In the genomic region with DNA sequence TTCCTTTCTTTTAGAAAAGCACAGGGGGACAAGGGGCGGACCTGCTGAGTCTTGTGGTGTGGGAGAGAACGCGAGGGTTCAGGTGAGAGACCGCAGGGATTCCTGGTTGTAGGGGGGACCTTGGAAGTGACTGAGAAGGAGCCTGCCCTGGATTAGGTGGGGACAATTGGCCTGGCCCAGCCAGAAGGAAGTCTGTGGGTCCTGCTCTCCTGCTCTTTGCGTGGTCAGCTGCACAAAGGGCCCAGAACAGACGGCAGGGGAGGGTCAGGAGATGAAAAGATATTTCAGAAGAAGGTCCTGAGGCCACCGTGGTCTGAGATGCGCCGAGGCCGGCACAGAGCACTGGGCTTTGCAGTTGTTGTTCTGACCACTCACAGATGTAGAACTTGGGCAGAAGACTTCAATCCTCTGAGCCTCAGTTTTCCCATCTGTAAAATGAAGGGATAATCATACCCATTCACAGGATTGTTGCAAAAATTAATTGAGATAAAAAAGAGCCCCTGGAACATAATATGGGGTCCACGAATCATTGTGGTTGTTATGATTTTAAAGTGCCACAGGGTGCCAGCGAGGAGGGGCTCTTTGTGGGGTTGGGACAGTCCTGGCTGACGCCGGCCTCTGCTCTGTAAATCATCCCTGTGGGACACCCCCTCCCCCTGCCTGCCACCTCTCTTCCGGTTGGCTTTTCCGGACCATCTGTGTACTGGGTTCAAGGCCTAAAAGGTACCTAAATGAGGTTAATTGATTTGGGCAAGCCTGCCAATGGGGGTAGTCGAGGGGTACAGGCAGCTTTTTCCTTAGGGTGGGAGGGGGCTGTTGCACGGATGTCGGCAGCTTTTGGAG, we compare ENCODE assay signal across 9 cellular contexts. TPM values are rescaled to one million over a fixed set of nuclear protein-coding genes. Genes with fewer than 3 reads are reported as not detected.
DNase-seq lines count a peak whose midpoint lies in the region; ATAC-seq and TF ChIP-seq lines count a peak whose summit lies in the region.
"Had no signal": no experiment of that assay in that cellular context is flagged by ENCODE, and none has a peak within 500 bp of the region (broad histone marks: within the 10 kb centered on the region; RNA-seq: fewer than 3 reads in every experiment).

No MANE protein-coding gene starts in this region.

- peak overlapping the region; percentile 92 for H3K4me3 Mint-ChIP-seq in activated CD8-positive, alpha-beta memory T cell treated with anti-CD3 and anti-CD28 coated beads, Interleukin-2, amount 10 ng/mL, durations not matched to agents 7 days and 5 days
- H3K4me3 Mint-ChIP-seq in activated T-helper 2 cell treated with anti-CD3 and anti-CD28 coated beads, Interferon-gamma antibody, Interleukin-2, Interleukin-4, amounts not matched to agents 10 μg/mL and 5 μg/mL and 100 μg/mL, durations not matched to agents 14 hours and 24 hours and 36 hours (ENCODE audit: low read depth), result peak overlapping the region; percentile 94

- H3K27ac ChIP-seq in testis, result peak overlapping the region; percentile 83 to 85

- 56 to 66% methylated on average over 19 of the region's 19 CpGs for WGBS in testis, 2 donors

- H3K9me3 ChIP-seq in testis, result no peaks in the 10 kb centered on the region

- H3K27me3 ChIP-seq in kidney epithelial cell (ENCODE audit: control insufficient read depth, insufficient read depth, low read length) (no peaks in the 10 kb centered on the region), testis (no peaks in the 10 kb centered on the region)

- H3K4me3 ChIP-seq in kidney epithelial cell (ENCODE audit: low read depth, low read length), result peak overlapping the region; percentile 85
- H3K4me3 ChIP-seq in testis, result peak overlapping the region; percentile 3 to 77

- peak overlapping the region; percentile 96 for H3K27ac Mint-ChIP-seq in activated CD8-positive, alpha-beta memory T cell treated with anti-CD3 and anti-CD28 coated beads, Interleukin-2, amount 10 ng/mL, durations not matched to agents 7 days and 5 days
- H3K27ac Mint-ChIP-seq in activated T-helper 2 cell treated with anti-CD3 and anti-CD28 coated beads, Interferon-gamma antibody, Interleukin-2, Interleukin-4, amounts not matched to agents 10 μg/mL and 5 μg/mL and 100 μg/mL, durations not matched to agents 14 hours and 24 hours and 36 hours, result peak overlapping the region; percentile 83

- intact Hi-C loops in activated T-helper 2 cell treated with anti-CD3 and anti-CD28 coated beads, Interferon-gamma antibody, Interleukin-2, Interleukin-4, amounts not matched to agents 10 μg/mL and 5 μg/mL and 100 μg/mL, durations not matched to agents 14 hours and 24 hours and 36 hours (cut with micrococcal nuclease), result loop anchor here (10.0 kb wide), 2 partner anchors 283 to 933 kb away; partner anchors contain the start of genes E2F6 and PDIA6
- intact Hi-C loops in testis (cut with DNase I; ENCODE audit: low total_unique reads), result no loop called here
- intact Hi-C loops in left ventricle myocardium superior (cut with micrococcal nuclease), result no loop called here

- POLR2A ChIA-PET in HEK293T (lab: Yijun Ruan, JAX), result no interaction called here

- TF ChIP-seq CTCF in kidney epithelial cell (IDR thresholded peaks at IDR 0.05; ENCODE audit: insufficient read depth, low read length, poor library complexity, severe bottlenecking) (no peak), testis (IDR thresholded peaks at IDR 0.05) (no peak)

- H3K9me3 Mint-ChIP-seq in activated CD8-positive, alpha-beta memory T cell treated with anti-CD3 and anti-CD28 coated beads, Interleukin-2, amount 10 ng/mL, durations not matched to agents 7 days and 5 days (ENCODE audit: low read depth), result no peaks in the 10 kb centered on the region
- no peaks in the 10 kb centered on the region for H3K9me3 Mint-ChIP-seq in activated T-helper 2 cell treated with anti-CD3 and anti-CD28 coated beads, Interferon-gamma antibody, Interleukin-2, Interleukin-4, amounts not matched to agents 10 μg/mL and 5 μg/mL and 100 μg/mL, durations not matched to agents 14 hours and 24 hours and 36 hours

- H3K4me1 ChIP-seq in testis, result peaks cover 38% of the 10 kb centered on the region

- no peak for TF ChIP-seq POLR2A in testis (IDR thresholded peaks at IDR 0.05)

- H3K4me1 Mint-ChIP-seq in activated CD8-positive, alpha-beta memory T cell treated with anti-CD3 and anti-CD28 coated beads, Interleukin-2, amount 10 ng/mL, durations not matched to agents 7 days and 5 days, result peaks cover 83% of the 10 kb centered on the region
- H3K4me1 Mint-ChIP-seq in activated T-helper 2 cell treated with anti-CD3 and anti-CD28 coated beads, Interferon-gamma antibody, Interleukin-2, Interleukin-4, amounts not matched to agents 10 μg/mL and 5 μg/mL and 100 μg/mL, durations not matched to agents 14 hours and 24 hours and 36 hours (ENCODE audit: low read depth), result peaks cover 73% of the 10 kb centered on the region

- no peaks in the 10 kb centered on the region for H3K36me3 ChIP-seq in kidney epithelial cell (ENCODE audit: control insufficient read depth, insufficient read depth, low read length)
- H3K36me3 ChIP-seq in testis (ENCODE audit: low read depth, missing control alignments), result no peaks in the 10 kb centered on the region

- DNase-seq in activated CD8-positive, alpha-beta memory T cell treated with anti-CD3 and anti-CD28 coated beads, Interleukin-2, amount 10 ng/mL, durations not matched to agents 7 days and 5 days, result no peak
- no peak for DNase-seq in activated CD8-positive, alpha-beta memory T cell treated with anti-CD3 and anti-CD28 coated beads for 24 hours
- DNase-seq in activated T-helper 2 cell treated with anti-CD3 and anti-CD28 coated beads, Interferon-gamma antibody, Interleukin-2, Interleukin-4, amounts not matched to agents 10 μg/mL and 5 μg/mL and 100 μg/mL, durations not matched to agents 14 hours and 24 hours and 36 hours (ENCODE audit: low spot score), result no peak
- DNase-seq in kidney epithelial cell (ENCODE audit: low read depth) (no peak), testis (no peak), HT-29 (ENCODE audit: low spot score) (no peak), HEK293T (ENCODE audit: extremely low spot score) (no peak), left ventricle myocardium superior (no peak)
- DNase-seq: midbrain had no signal

- peaks cover 6% of the 10 kb centered on the region for H3K36me3 Mint-ChIP-seq in activated CD8-positive, alpha-beta memory T cell treated with anti-CD3 and anti-CD28 coated beads, Interleukin-2, amount 10 ng/mL, durations not matched to agents 7 days and 5 days
- peaks cover 3% of the 10 kb centered on the region for H3K36me3 Mint-ChIP-seq in activated T-helper 2 cell treated with anti-CD3 and anti-CD28 coated beads, Interferon-gamma antibody, Interleukin-2, Interleukin-4, amounts not matched to agents 10 μg/mL and 5 μg/mL and 100 μg/mL, durations not matched to agents 14 hours and 24 hours and 36 hours (ENCODE audit: low read depth)

- ATAC-seq in activated CD8-positive, alpha-beta memory T cell treated with anti-CD3 and anti-CD28 coated beads, Interleukin-2, amount 10 ng/mL, durations not matched to agents 7 days and 5 days, result no peak
- no peak for ATAC-seq in left ventricle myocardium superior

- CTCF ChIA-PET in activated CD8-positive, alpha-beta memory T cell treated with anti-CD3 and anti-CD28 coated beads, Interleukin-2, amount 10 ng/mL, durations not matched to agents 7 days and 5 days (lab: Charles Lee), result interaction anchor here (0.8 to 24.4 kb wide), 7 partner anchors 9 to 54 kb away, joined by 3 to 401 read pairs (median 6); no protein-coding TSS in a partner anchor
- CTCF ChIA-PET in HEK293T (lab: Yijun Ruan, JAX), result interaction anchor here (1.9 kb wide), 1 partner anchor 10 kb away, joined by 5 read pairs; no protein-coding TSS in a partner anchor

- no peaks in the 10 kb centered on the region for H3K27me3 Mint-ChIP-seq in activated CD8-positive, alpha-beta memory T cell treated with anti-CD3 and anti-CD28 coated beads, Interleukin-2, amount 10 ng/mL, durations not matched to agents 7 days and 5 days
- H3K27me3 Mint-ChIP-seq in activated T-helper 2 cell treated with anti-CD3 and anti-CD28 coated beads, Interferon-gamma antibody, Interleukin-2, Interleukin-4, amounts not matched to agents 10 μg/mL and 5 μg/mL and 100 μg/mL, durations not matched to agents 14 hours and 24 hours and 36 hours (ENCODE audit: low read depth), result no peaks in the 10 kb centered on the region

TF ChIP-seq in HEK293T, 16 proteins besides CTCF, POLR2A, EP300 and RAD21 (continues in another document):
- no peak for TF ChIP-seq FOXM1 (IDR thresholded peaks at IDR 0.05; ENCODE audit: borderline replicate concordance)
- TF ChIP-seq FOXK2 (IDR thresholded peaks at IDR 0.05), result no peak
- no peak for TF ChIP-seq ELF4 (IDR thresholded peaks at IDR 0.05)
- no peak for TF ChIP-seq L3MBTL2 (conservative IDR thresholded peaks at IDR 0.05)
- TF ChIP-seq ZNF384 (IDR thresholded peaks at IDR 0.05), result no peak
- no peak for TF ChIP-seq BHLHE40 (IDR thresholded peaks at IDR 0.05; ENCODE audit: borderline replicate concordance)
- TF ChIP-seq LEF1 (IDR thresholded peaks at IDR 0.05; ENCODE audit: borderline replicate concordance), result no peak
- TF ChIP-seq HDGF (IDR thresholded peaks at IDR 0.05; ENCODE audit: borderline replicate concordance), result no peak
- TF ChIP-seq TARDBP (IDR thresholded peaks at IDR 0.05), result no peak
- TF ChIP-seq SP1 (IDR thresholded peaks at IDR 0.05), result no peak
- no peak for TF ChIP-seq SUZ12 (IDR thresholded peaks at IDR 0.05)
- no peak for TF ChIP-seq FOXA1 (IDR thresholded peaks at IDR 0.05)
- no peak for TF ChIP-seq ARNT (IDR thresholded peaks at IDR 0.05)
- TF ChIP-seq NFRKB (IDR thresholded peaks at IDR 0.05), result no peak
- TF ChIP-seq, protein P1, sequence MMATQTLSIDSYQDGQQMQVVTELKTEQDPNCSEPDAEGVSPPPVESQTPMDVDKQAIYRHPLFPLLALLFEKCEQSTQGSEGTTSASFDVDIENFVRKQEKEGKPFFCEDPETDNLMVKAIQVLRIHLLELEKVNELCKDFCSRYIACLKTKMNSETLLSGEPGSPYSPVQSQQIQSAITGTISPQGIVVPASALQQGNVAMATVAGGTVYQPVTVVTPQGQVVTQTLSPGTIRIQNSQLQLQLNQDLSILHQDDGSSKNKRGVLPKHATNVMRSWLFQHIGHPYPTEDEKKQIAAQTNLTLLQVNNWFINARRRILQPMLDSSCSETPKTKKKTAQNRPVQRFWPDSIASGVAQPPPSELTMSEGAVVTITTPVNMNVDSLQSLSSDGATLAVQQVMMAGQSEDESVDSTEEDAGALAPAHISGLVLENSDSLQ (IDR thresholded peaks at IDR 0.05), result no peak

RNA-seq across cellular contexts. Expression of gene LPIN1, which starts 1.8 kb away (rescaled TPM):
- 10 to 100 TPM; 57.1 to 76.4 TPM for total RNA-seq in activated CD8-positive, alpha-beta memory T cell treated with anti-CD3 and anti-CD28 coated beads, Interleukin-2, amount 10 ng/mL, durations not matched to agents 7 days and 5 days
- total RNA-seq in activated T-helper 2 cell treated with anti-CD3 and anti-CD28 coated beads, Interferon-gamma antibody, Interleukin-2, Interleukin-4, amounts not matched to agents 10 μg/mL and 5 μg/mL and 100 μg/mL, durations not matched to agents 14 hours and 24 hours and 36 hours, result 42.9 and 48.8 TPM in 2 replicates
- total RNA-seq in kidney epithelial cell, result 23.6 and 30.6 TPM in 2 replicates
- total RNA-seq in testis, result 100 to 1,000 TPM in 1 of 2 donors, 10 to 100 TPM in 1; 90.0 to 198 TPM
- polyA plus RNA-seq in testis (ENCODE audit: insufficient read depth, low read depth, low replicate concordance), result 169 TPM
- total RNA-seq in HT-29 (2014; rRNA removed; shearing (Covaris generic)), result 5.6 and 6.8 TPM in 2 replicates
- 61.5 TPM for total RNA-seq in left ventricle myocardium superior
